Comparison of ENCODE assay signal across 9 cellular contexts in genomic region chr6:13873288-13874190, GRCh38. TPM values are rescaled to one million over a fixed set of nuclear protein-coding genes. Genes with fewer than 3 reads are reported as not detected.
DNase-seq lines count a peak whose midpoint lies in the region; ATAC-seq, FAIRE-seq and TF ChIP-seq lines count a peak whose summit lies in the region.
"Had no signal": no experiment of that assay in that cellular context is flagged by ENCODE, and none has a peak within 500 bp of the region (broad histone marks: within the 10 kb centered on the region; RNA-seq: fewer than 3 reads in every experiment).

No MANE protein-coding gene starts in this region.

- no peaks in the 10 kb centered on the region for H3K27me3 ChIP-seq in endodermal cell (ENCODE audit: control insufficient read depth, insufficient read depth, low read length, poor library complexity, severe bottlenecking)
- no peaks in the 10 kb centered on the region for H3K27me3 ChIP-seq in mucosa of rectum (ENCODE audit: control insufficient read depth in 2 of 2, insufficient read depth in 2 of 2, low read length in 2 of 2)

- H3K9me3 ChIP-seq in endodermal cell (ENCODE audit: control insufficient read depth, low read length) (peaks cover 12% of the 10 kb centered on the region), mucosa of rectum (ENCODE audit: control insufficient read depth in 2 of 2, low read length in 2 of 2) (peaks cover 0 to 2% of the 10 kb centered on the region in 2 donors)

- no peak overlapping the region for H3K9ac ChIP-seq in endodermal cell (ENCODE audit: extremely low read depth, low read length, poor library complexity, severe bottlenecking)
- peak overlapping the region; percentile 57 for H3K9ac ChIP-seq in mucosa of rectum (ENCODE audit: low read depth in 1 of 2, low read length in 2 of 2)

- no peak for FAIRE-seq in D721Med (lab: Jason Lieb, UNC)
- FAIRE-seq: TTC549 had no signal

- no peaks in the 10 kb centered on the region for H3K4me1 ChIP-seq in endodermal cell (ENCODE audit: control insufficient read depth, insufficient read depth, low read length)
- peaks cover 6 to 13% of the 10 kb centered on the region in 2 donors for H3K4me1 ChIP-seq in mucosa of rectum (ENCODE audit: control insufficient read depth in 2 of 2, insufficient read depth in 2 of 2, low read length in 2 of 2)

- peak overlapping the region; percentile 83 for H3K27ac Mint-ChIP-seq in endodermal cell

- 23 to 39% methylated on average over 24 to 49 of the region's 49 CpGs for WGBS in endodermal cell (ENCODE audit: insufficient coverage in 1 of 2, insufficient read length in 1 of 2), 2 experiments

- peak; percentile 78 for TF ChIP-seq CTCF in D721Med (IDR thresholded peaks at IDR 0.05; ENCODE audit: insufficient read depth, missing control alignments)
- peak; percentile 98 for TF ChIP-seq CTCF in endodermal cell (conservative IDR thresholded peaks at IDR 0.05)

- H3K27ac ChIP-seq in endodermal cell (ENCODE audit: low read depth, low read length): no peak overlapping the region
- H3K27ac ChIP-seq in mucosa of rectum (ENCODE audit: low read depth in 2 of 2, low read length in 2 of 2): no peak overlapping the region

- H3K4me3 Mint-ChIP-seq in endodermal cell: peak overlapping the region; percentile 50

- H3K4me3 ChIP-seq in endodermal cell (ENCODE audit: low read length) (no peak overlapping the region), mucosa of rectum (ENCODE audit: low read length in 2 of 2) (peak overlapping the region; percentile 63 to 75)

- peaks cover 4% of the 10 kb centered on the region for H3K4me1 Mint-ChIP-seq in endodermal cell

- H3K36me3 ChIP-seq in endodermal cell (ENCODE audit: control insufficient read depth, insufficient read depth, low read length): no peaks in the 10 kb centered on the region
- no peaks in the 10 kb centered on the region for H3K36me3 ChIP-seq in mucosa of rectum (ENCODE audit: control insufficient read depth in 2 of 2, insufficient read depth in 2 of 2, low read length in 2 of 2)

- peak; percentile 50 for ATAC-seq in HG02884 (IDR thresholded peaks at IDR 0.05; ENCODE audit: unreplicated experiment)

- H3K9me3 Mint-ChIP-seq in endodermal cell: peaks cover 10% of the 10 kb centered on the region

- no peaks in the 10 kb centered on the region for H3K36me3 Mint-ChIP-seq in endodermal cell (ENCODE audit: low read depth)

- DNase-seq in D721Med (ENCODE audit: insufficient read length, low spot score) (peak; percentile 67), NCI-H524 treated with DMSO at 0.1 percent for 48 hours (lab: John Stamatoyannopoulos, UW) (peak; percentile 51), endodermal cell (peak; percentile 97), OCI-M2 (lab: John Stamatoyannopoulos, UW; ENCODE audit: unreplicated experiment) (no peak)
- DNase-seq in activated CD8-positive, alpha-beta memory T cell treated with anti-CD3 and anti-CD28 coated beads for 24 hours: peak; percentile 89
- DNase-seq in stimulated activated CD8-positive, alpha-beta memory T cell treated with anti-CD3 and anti-CD28 coated beads, Interleukin-7, amount 100 ng/mL, for 24 hours (ENCODE audit: low read depth): peak; percentile 56

- peaks cover 29% of the 10 kb centered on the region for H3K27me3 Mint-ChIP-seq in endodermal cell (ENCODE audit: insufficient read depth)

RNA-seq across cellular contexts. Expression of gene RNF182, which starts 51.2 kb away (rescaled TPM):
- total RNA-seq in endodermal cell: 1 to 10 TPM; 4.1 to 5.2 TPM
- 29.1 TPM for polyA plus RNA-seq in endodermal cell (2013, experiment 1 of 2)
- 26.5 TPM for polyA plus RNA-seq in endodermal cell (2013, experiment 2 of 2)

RNA-seq across cellular contexts. Expression of gene MCUR1, which starts 59.2 kb away (rescaled TPM):
- total RNA-seq in endodermal cell: 10 to 100 TPM; 33.8 to 38.6 TPM
- polyA plus RNA-seq in endodermal cell (2013, experiment 1 of 2): 19.4 TPM
- 30.3 TPM for polyA plus RNA-seq in endodermal cell (2013, experiment 2 of 2)
